In the genomic region with DNA sequence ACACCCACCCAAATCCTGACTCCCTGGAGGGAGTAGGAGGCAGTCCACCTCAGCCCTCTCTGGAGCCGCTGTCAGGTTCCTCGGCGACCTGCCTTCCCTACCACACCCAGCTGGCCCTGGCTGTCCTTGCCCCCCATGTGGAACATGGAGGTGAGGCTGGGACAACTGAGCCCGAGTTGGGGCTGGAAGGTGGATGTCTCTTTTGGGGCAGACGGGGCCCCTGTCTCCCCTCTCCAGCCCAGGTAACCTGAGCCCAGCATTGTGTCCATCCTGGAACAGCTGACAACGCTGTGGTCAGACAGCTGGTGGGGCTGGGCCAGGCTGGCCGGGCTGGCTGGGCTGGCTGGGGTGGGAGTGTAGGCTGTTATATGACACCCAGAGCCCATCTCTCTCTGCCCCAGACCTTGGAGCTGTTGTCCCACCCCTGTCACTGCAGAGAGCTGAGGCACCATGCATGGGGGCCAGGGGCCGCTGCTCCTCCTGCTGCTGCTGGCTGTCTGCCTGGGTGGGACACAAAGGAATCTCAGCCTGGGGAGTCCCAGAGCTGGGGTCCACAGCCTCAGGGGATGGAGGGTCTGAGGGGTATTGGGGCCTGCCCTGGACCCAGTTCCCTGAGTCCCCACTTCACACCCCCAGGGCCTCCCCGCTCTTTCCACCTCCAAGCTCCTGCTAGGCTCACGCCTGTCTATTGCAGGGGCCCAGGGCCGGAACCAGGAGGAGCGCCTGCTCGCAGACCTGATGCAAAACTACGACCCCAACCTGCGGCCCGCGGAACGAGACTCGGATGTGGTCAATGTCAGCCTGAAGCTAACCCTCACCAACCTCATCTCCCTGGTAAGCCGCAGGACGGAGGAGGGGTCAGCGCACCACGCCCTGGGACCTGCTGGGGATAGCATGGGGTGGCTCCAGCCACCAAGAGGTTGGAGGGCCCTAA, we compare ENCODE assay signal across 15 cellular contexts. TPM values are rescaled to one million over a fixed set of nuclear protein-coding genes. Genes with fewer than 3 reads are reported as not detected.
DNase-seq lines count a peak whose midpoint lies in the region; ATAC-seq and TF ChIP-seq lines count a peak whose summit lies in the region.
"Had no signal": no experiment of that assay in that cellular context is flagged by ENCODE, and none has a peak within 500 bp of the region (broad histone marks: within the 10 kb centered on the region; RNA-seq: fewer than 3 reads in every experiment).

A gene with protein sequence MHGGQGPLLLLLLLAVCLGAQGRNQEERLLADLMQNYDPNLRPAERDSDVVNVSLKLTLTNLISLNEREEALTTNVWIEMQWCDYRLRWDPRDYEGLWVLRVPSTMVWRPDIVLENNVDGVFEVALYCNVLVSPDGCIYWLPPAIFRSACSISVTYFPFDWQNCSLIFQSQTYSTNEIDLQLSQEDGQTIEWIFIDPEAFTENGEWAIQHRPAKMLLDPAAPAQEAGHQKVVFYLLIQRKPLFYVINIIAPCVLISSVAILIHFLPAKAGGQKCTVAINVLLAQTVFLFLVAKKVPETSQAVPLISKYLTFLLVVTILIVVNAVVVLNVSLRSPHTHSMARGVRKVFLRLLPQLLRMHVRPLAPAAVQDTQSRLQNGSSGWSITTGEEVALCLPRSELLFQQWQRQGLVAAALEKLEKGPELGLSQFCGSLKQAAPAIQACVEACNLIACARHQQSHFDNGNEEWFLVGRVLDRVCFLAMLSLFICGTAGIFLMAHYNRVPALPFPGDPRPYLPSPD (plus strand): TSS at position 395 of the 934 bp plus-strand sequence. CDS start 56 bp downstream, at position 451.

- H3K27me3 ChIP-seq in right cardiac atrium (ENCODE audit: control insufficient read depth, insufficient read depth) (no peaks in the 10 kb centered on the region), upper lobe of left lung (no peaks in the 10 kb centered on the region)

- POLR2A ChIA-PET in naive thymus-derived CD8-positive, alpha-beta T cell (lab: Charles Lee) = no interaction called here

- H3K9me3 ChIP-seq in right cardiac atrium (ENCODE audit: control insufficient read depth, low read length) (peaks cover 2% of the 10 kb centered on the region), upper lobe of left lung (peaks cover 0 to 7% (median 3%) of the 10 kb centered on the region in 4 donors)

- H3K4me1 ChIP-seq in right cardiac atrium (ENCODE audit: control insufficient read depth, insufficient read depth, low read length) (no peaks in the 10 kb centered on the region), upper lobe of left lung (peaks cover 0 to 4% (median 0%) of the 10 kb centered on the region in 4 donors)

- peaks cover 32% of the 10 kb centered on the region for H3K36me3 Mint-ChIP-seq in dendritic cell treated with granulocyte-macrophage colony-stimulating factor and Interleukin-4, amounts not matched to agents 40 ng/mL and 50 ng/mL, for 4 days (ENCODE audit: low read depth)
- H3K36me3 Mint-ChIP-seq in naive thymus-derived CD8-positive, alpha-beta T cell = peaks cover 0 to 4% (median 2%) of the 10 kb centered on the region in 3 donors
- peaks cover 9 to 14% of the 10 kb centered on the region in 2 donors for H3K36me3 Mint-ChIP-seq in stimulated activated naive B cell treated with anti-CD40 and anti-IgM and Interleukin-4, amounts not matched to agents 10 μg/mL and 1 μg/mL and 100 μg/mL, for 72 hours

- ATAC-seq in Right ventricle myocardium superior (ENCODE audit: poor library complexity) (no peak), right cardiac atrium (no peak), upper lobe of left lung (ENCODE audit: low FRiP score in 2 of 2) (peak in 1 of 2 donors; percentile 2), GM19351 (IDR thresholded peaks at IDR 0.05; ENCODE audit: unreplicated experiment) (no peak)
- ATAC-seq in naive thymus-derived CD8-positive, alpha-beta T cell = no peak
- no peak for ATAC-seq in stimulated activated naive B cell treated with anti-CD40 and anti-IgM and Interleukin-4, amounts not matched to agents 10 μg/mL and 1 μg/mL and 100 μg/mL, for 72 hours (replicated peaks)
- ATAC-seq: SK-N-SH treated with all-trans-retinoic acid at 6 μM for 48 hours had no signal

- TF ChIP-seq EP300 in upper lobe of left lung (IDR thresholded peaks at IDR 0.05) = no peak

- H3K9me3 Mint-ChIP-seq in dendritic cell treated with granulocyte-macrophage colony-stimulating factor and Interleukin-4, amounts not matched to agents 40 ng/mL and 50 ng/mL, for 4 days = peaks cover 24% of the 10 kb centered on the region
- peaks cover 0 to 2% (median 0%) of the 10 kb centered on the region in 9 donors for H3K9me3 Mint-ChIP-seq in naive thymus-derived CD8-positive, alpha-beta T cell
- H3K9me3 Mint-ChIP-seq in stimulated activated naive B cell treated with anti-CD40 and anti-IgM and Interleukin-4, amounts not matched to agents 10 μg/mL and 1 μg/mL and 100 μg/mL, for 72 hours = peaks cover 6 to 8% of the 10 kb centered on the region in 2 donors

- H3K4me3 ChIP-seq in right cardiac atrium (ENCODE audit: low read length) = no peak within 1 kb of the TSS
- H3K4me3 ChIP-seq in upper lobe of left lung = no peak within 1 kb of the TSS

- intact Hi-C loops in Right ventricle myocardium superior (cut with DNase I) = no loop called here
- intact Hi-C loops in right cardiac atrium (cut with DNase I) = no loop called here
- intact Hi-C loops in dendritic cell treated with granulocyte-macrophage colony-stimulating factor and Interleukin-4, amounts not matched to agents 40 ng/mL and 50 ng/mL, for 4 days (cut with micrococcal nuclease) = no loop called here

- no peak for TF ChIP-seq CTCF in upper lobe of left lung (IDR thresholded peaks at IDR 0.05)

- H3K27ac ChIP-seq in right cardiac atrium (ENCODE audit: low read length) = no peak within 1 kb of the TSS
- no peak within 1 kb of the TSS for H3K27ac ChIP-seq in upper lobe of left lung

- peak within 1 kb of the TSS; percentile 44 for H3K4me3 Mint-ChIP-seq in dendritic cell treated with granulocyte-macrophage colony-stimulating factor and Interleukin-4, amounts not matched to agents 40 ng/mL and 50 ng/mL, for 4 days
- no peak within 1 kb of the TSS for H3K4me3 Mint-ChIP-seq in naive thymus-derived CD8-positive, alpha-beta T cell
- H3K4me3 Mint-ChIP-seq in stimulated activated naive B cell treated with anti-CD40 and anti-IgM and Interleukin-4, amounts not matched to agents 10 μg/mL and 1 μg/mL and 100 μg/mL, for 72 hours = peak within 1 kb of the TSS in 1 of 2 donors; percentile 54

- DNase-seq in Right ventricle myocardium superior = peak; percentile 24
- no peak for DNase-seq in right cardiac atrium
- DNase-seq in naive thymus-derived CD8-positive, alpha-beta T cell = no peak
- DNase-seq in upper lobe of left lung = peak; percentile 18 to 65
- DNase-seq in stimulated activated naive B cell treated with anti-CD40 and anti-IgM and Interleukin-4, amounts not matched to agents 10 μg/mL and 1 μg/mL and 100 μg/mL, for 72 hours = no peak
- DNase-seq in foreskin melanocyte = no peak
- DNase-seq: activated gamma-delta T cell treated with Interleukin-2 at 50 U/mL for 16 hours; midbrain; NCI-H1092; stimulated activated CD4-positive, alpha-beta T cell treated with anti-CD3 and anti-CD28 coated beads, Interleukin-4, amount 100 ng/mL, for 4 hours had no signal

- H3K27me3 Mint-ChIP-seq in dendritic cell treated with granulocyte-macrophage colony-stimulating factor and Interleukin-4, amounts not matched to agents 40 ng/mL and 50 ng/mL, for 4 days = peaks cover 1% of the 10 kb centered on the region
- peaks cover 0 to 4% (median 2%) of the 10 kb centered on the region in 5 donors for H3K27me3 Mint-ChIP-seq in naive thymus-derived CD8-positive, alpha-beta T cell
- peaks cover 27 to 35% of the 10 kb centered on the region in 2 donors for H3K27me3 Mint-ChIP-seq in stimulated activated naive B cell treated with anti-CD40 and anti-IgM and Interleukin-4, amounts not matched to agents 10 μg/mL and 1 μg/mL and 100 μg/mL, for 72 hours

- TF ChIP-seq POLR2A in upper lobe of left lung (IDR thresholded peaks at IDR 0.05) = no peak

- 65% methylated on average over 23 of the region's 23 CpGs for WGBS in right cardiac atrium
- 58% methylated on average over 23 of the region's 23 CpGs; no CpG with 5 or more reads in 1 of the 2 donors for WGBS in upper lobe of left lung, 2 donors

- H3K27ac Mint-ChIP-seq in dendritic cell treated with granulocyte-macrophage colony-stimulating factor and Interleukin-4, amounts not matched to agents 40 ng/mL and 50 ng/mL, for 4 days = peak within 1 kb of the TSS; percentile 78
- H3K27ac Mint-ChIP-seq in naive thymus-derived CD8-positive, alpha-beta T cell = peak within 1 kb of the TSS in 6 of 10 donors; percentile 0 to 75 (median 36)
- no peak within 1 kb of the TSS for H3K27ac Mint-ChIP-seq in stimulated activated naive B cell treated with anti-CD40 and anti-IgM and Interleukin-4, amounts not matched to agents 10 μg/mL and 1 μg/mL and 100 μg/mL, for 72 hours

- peaks cover 71% of the 10 kb centered on the region for H3K4me1 Mint-ChIP-seq in dendritic cell treated with granulocyte-macrophage colony-stimulating factor and Interleukin-4, amounts not matched to agents 40 ng/mL and 50 ng/mL, for 4 days (ENCODE audit: low read depth)
- H3K4me1 Mint-ChIP-seq in naive thymus-derived CD8-positive, alpha-beta T cell = peaks cover 16 to 43% (median 18%) of the 10 kb centered on the region in 4 donors
- peaks cover 22 to 38% of the 10 kb centered on the region in 2 donors for H3K4me1 Mint-ChIP-seq in stimulated activated naive B cell treated with anti-CD40 and anti-IgM and Interleukin-4, amounts not matched to agents 10 μg/mL and 1 μg/mL and 100 μg/mL, for 72 hours

- no peaks in the 10 kb centered on the region for H3K36me3 ChIP-seq in upper lobe of left lung

RNA-seq across cellular contexts. Expression of the gene that starts here (rescaled TPM):
- total RNA-seq in Right ventricle myocardium superior = not detected
- total RNA-seq in right cardiac atrium = not detected
- polyA plus RNA-seq in right cardiac atrium = not detected
- not detected for total RNA-seq in naive thymus-derived CD8-positive, alpha-beta T cell
- under 1 TPM in 1 of 3 donors, not detected in 2; 0.59 TPM for polyA plus RNA-seq in naive thymus-derived CD8-positive, alpha-beta T cell
- not detected for total RNA-seq in upper lobe of left lung
- total RNA-seq: activated CD8-positive, alpha-beta memory T cell treated with anti-CD3 and anti-CD28 coated beads for 36 hours; pulmonary artery endothelial cell had no signal

Comparison
In these comparisons a context has a peak if more than half of its experiments do, and no peak if none do; other contexts are left out.
1. Peak in DNase-seq in Right ventricle myocardium superior; RNA of the gene not detected or under 1 TPM.
2. Peak in DNase-seq in upper lobe of left lung; RNA of the gene not detected or under 1 TPM.